ENCODE assay signal across 9 cellular contexts in the genomic region with DNA sequence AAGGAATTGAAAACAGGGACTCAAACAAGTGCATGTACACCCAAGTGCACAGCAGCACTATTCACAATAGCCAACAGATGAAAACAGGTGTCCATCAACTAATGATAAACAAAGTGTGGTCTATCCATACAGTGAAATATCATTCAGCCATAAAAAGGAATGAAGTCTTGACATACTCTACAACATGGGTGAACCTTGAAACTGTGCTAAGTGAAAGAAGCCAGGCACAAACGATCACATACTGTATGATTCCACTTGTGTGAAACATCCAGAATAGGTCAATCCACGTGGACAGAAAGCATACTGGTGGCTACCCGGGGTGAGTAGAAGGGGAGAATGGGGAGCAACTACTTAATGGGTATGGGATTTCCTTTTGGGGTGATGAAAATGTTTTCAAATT.
"Had no signal": no experiment of that assay in that cellular context is flagged by ENCODE, and none has a peak within 500 bp of the region (broad histone marks: within the 10 kb centered on the region; RNA-seq: fewer than 3 reads in every experiment).

No MANE protein-coding gene starts in this region.

- H3K9ac ChIP-seq: KMS-11 had no signal

- H3K4me3 Mint-ChIP-seq: IgD-negative memory B cell had no signal

- H3K4me3 ChIP-seq: K562 had no signal

- H3K27ac Mint-ChIP-seq: IgD-negative memory B cell had no signal

- ATAC-seq: HepG2, K562 had no signal

- DNase-seq: IMR-90, Karpas-422, KBM-7, KG1 had no signal

- H3K4me2 ChIP-seq: KMS-11 had no signal

- H3K27ac ChIP-seq: HL-60, KMS-11 had no signal
